Comparison of ENCODE assay signal across 11 cellular contexts in genomic region chr7:12066561-12066960, GRCh38.
A peak's percentile ranks its signal among the peaks of the same experiment; 100 is the strongest.
DNase-seq lines count a peak whose midpoint lies in the region; ATAC-seq, FAIRE-seq and TF ChIP-seq lines count a peak whose summit lies in the region.
"Had no signal": no experiment of that assay in that cellular context is flagged by ENCODE, and none has a peak within 500 bp of the region (broad histone marks: within the 10 kb centered on the region; RNA-seq: fewer than 3 reads in every experiment).

No MANE protein-coding gene starts in this region.

- no peak overlapping the region for H3K4me3 Mint-ChIP-seq in activated naive CD8-positive, alpha-beta T cell treated with anti-CD3 and anti-CD28 coated beads, Interleukin-2, amount 50 U/mL, for 24 hours

- peak overlapping the region; percentile 24 for H3K27ac Mint-ChIP-seq in activated naive CD8-positive, alpha-beta T cell treated with anti-CD3 and anti-CD28 coated beads, Interleukin-2, amount 50 U/mL, for 24 hours

- no peak for FAIRE-seq in pancreas (lab: Jason Lieb, UNC)

- H3K9me3 ChIP-seq in HUES6 (ENCODE audit: control insufficient read depth, insufficient read depth, low read depth, low read length) (no peaks in the 10 kb centered on the region), pancreas (no peaks in the 10 kb centered on the region)
- H3K9me3 ChIP-seq: gastrocnemius medialis had no signal

- H3K4me1 ChIP-seq in HUES6 (ENCODE audit: control insufficient read depth, insufficient read depth, low read length) (peaks cover 17% of the 10 kb centered on the region), pancreas (no peaks in the 10 kb centered on the region)
- H3K4me1 ChIP-seq: gastrocnemius medialis had no signal

- no peak overlapping the region for H3K4me3 ChIP-seq in HUES6 (ENCODE audit: low read depth, low read length)
- no peak overlapping the region for H3K4me3 ChIP-seq in pancreas
- H3K4me3 ChIP-seq: gastrocnemius medialis, SK-N-MC had no signal

- no peak for TF ChIP-seq CTCF in pancreas (IDR thresholded peaks at IDR 0.05)

- H3K4me1 Mint-ChIP-seq in activated naive CD8-positive, alpha-beta T cell treated with anti-CD3 and anti-CD28 coated beads, Interleukin-2, amount 50 U/mL, for 24 hours: peaks cover 7% of the 10 kb centered on the region

- ATAC-seq in GM18907 (IDR thresholded peaks at IDR 0.05; ENCODE audit: unreplicated experiment) (peak; percentile 43), pancreas (peak in 3 of 4 donors; percentile 48 to 75 (median 73))
- ATAC-seq in activated naive CD8-positive, alpha-beta T cell treated with anti-CD3 and anti-CD28 coated beads, Interleukin-2, amount 50 U/mL, for 24 hours: peak; percentile 91

- no peaks in the 10 kb centered on the region for H3K9me3 Mint-ChIP-seq in activated naive CD8-positive, alpha-beta T cell treated with anti-CD3 and anti-CD28 coated beads, Interleukin-2, amount 50 U/mL, for 24 hours

- H3K36me3 ChIP-seq in HUES6 (ENCODE audit: control insufficient read depth, insufficient read depth, low read length) (no peaks in the 10 kb centered on the region), pancreas (no peaks in the 10 kb centered on the region)
- H3K36me3 ChIP-seq: gastrocnemius medialis had no signal

- H3K27me3 ChIP-seq in HUES6 (ENCODE audit: control insufficient read depth, insufficient read depth, low read length): no peaks in the 10 kb centered on the region
- H3K27me3 ChIP-seq in pancreas: no peaks in the 10 kb centered on the region
- H3K27me3 ChIP-seq: gastrocnemius medialis had no signal

- intact Hi-C loops in pancreas (cut with DNase I): loop anchor here in 2 of 3 donors (5.0 kb wide), 1 partner anchor 256 kb away; no protein-coding TSS in a partner anchor

- peak overlapping the region; percentile 60; the same call in 1 of the 2 replicates for H3K27ac ChIP-seq in HUES6 (ENCODE audit: low read depth, low read length)
- no peak overlapping the region for H3K27ac ChIP-seq in pancreas
- H3K27ac ChIP-seq: gastrocnemius medialis, SK-N-MC had no signal

- 66 to 70% methylated on average over 3 of the region's 3 CpGs for WGBS in pancreas, 2 donors

- no peaks in the 10 kb centered on the region for H3K36me3 Mint-ChIP-seq in activated naive CD8-positive, alpha-beta T cell treated with anti-CD3 and anti-CD28 coated beads, Interleukin-2, amount 50 U/mL, for 24 hours (ENCODE audit: low read depth)

- H3K9ac ChIP-seq in HUES6 (ENCODE audit: low read length): peak overlapping the region; percentile 71

- DNase-seq in activated naive CD8-positive, alpha-beta T cell treated with anti-CD3 and anti-CD28 coated beads, Interleukin-2, amount 50 U/mL, for 24 hours: no peak
- DNase-seq in pancreas (no peak), NCI-H82 (lab: John Stamatoyannopoulos, UW) (no peak), KG1 (lab: John Stamatoyannopoulos, UW) (no peak)
- no peak for DNase-seq in activated naive CD4-positive, alpha-beta T cell treated with Interleukin-2 at 50 U/mL for 16 hours
- DNase-seq: gastrocnemius medialis; NCI-H1417 treated with DMSO at 0.1 percent for 48 hours; stimulated activated CD4-positive, alpha-beta T cell treated with anti-CD3 and anti-CD28 coated beads, Interleukin-15, amount 100 ng/mL, for 24 hours had no signal

- no peaks in the 10 kb centered on the region for H3K27me3 Mint-ChIP-seq in activated naive CD8-positive, alpha-beta T cell treated with anti-CD3 and anti-CD28 coated beads, Interleukin-2, amount 50 U/mL, for 24 hours
